Comparison of ENCODE assay signal across 9 cellular contexts in the genomic region with DNA sequence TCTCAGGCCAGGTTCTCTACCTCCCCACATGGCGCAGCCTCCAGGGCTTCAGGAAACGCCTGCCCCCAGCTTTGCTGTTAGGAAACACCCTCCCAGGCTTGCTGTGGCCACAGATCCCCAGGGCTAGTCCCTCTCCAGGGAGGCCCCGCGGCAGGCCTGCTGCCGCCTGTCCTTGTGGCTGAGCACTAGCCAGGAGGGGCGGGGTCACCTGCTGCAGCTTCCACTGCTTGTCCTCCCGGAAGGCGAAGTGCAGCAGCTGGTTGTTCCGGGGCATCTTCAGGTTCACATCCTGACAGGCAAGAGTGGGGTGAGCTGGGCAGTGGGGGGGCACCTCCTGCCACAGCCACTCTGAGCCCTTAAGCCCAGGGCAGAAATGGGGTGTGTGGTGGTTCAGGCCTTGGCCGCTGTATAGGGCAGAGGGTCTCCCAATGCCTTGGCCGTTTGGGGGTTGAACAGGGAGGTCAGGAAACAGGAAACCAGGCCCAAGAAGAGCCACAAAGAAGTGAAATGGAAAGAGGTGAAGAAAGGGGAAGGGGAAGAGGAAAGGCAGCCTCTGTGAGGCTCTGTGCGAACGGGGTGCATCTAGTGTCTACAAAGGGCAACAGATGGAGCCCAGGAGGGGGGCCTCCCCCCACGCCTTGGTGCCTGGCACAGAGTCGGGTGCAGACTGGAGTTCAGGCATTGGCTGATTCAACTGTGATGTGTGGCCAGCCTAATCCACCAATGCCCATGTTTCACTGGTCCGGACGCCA. TPM values are rescaled to one million over a fixed set of nuclear protein-coding genes. Genes with fewer than 3 reads are reported as not detected.
DNase-seq lines count a peak whose midpoint lies in the region; ATAC-seq and TF ChIP-seq lines count a peak whose summit lies in the region.
"Had no signal": no experiment of that assay in that cellular context is flagged by ENCODE, and none has a peak within 500 bp of the region (broad histone marks: within the 10 kb centered on the region; RNA-seq: fewer than 3 reads in every experiment).

No MANE protein-coding gene starts in this region.

- TF ChIP-seq CTCF in GM10266 (IDR thresholded peaks at IDR 0.05; ENCODE audit: control insufficient read depth, insufficient read depth, low read depth, missing control alignments), result no peak
- no peak for TF ChIP-seq CTCF in chondrocyte (IDR thresholded peaks at IDR 0.05)

- no peaks in the 10 kb centered on the region for H3K9me3 Mint-ChIP-seq in chondrocyte (ENCODE audit: low read depth)
- H3K9me3 Mint-ChIP-seq in naive thymus-derived CD8-positive, alpha-beta T cell, result no peaks in the 10 kb centered on the region

- H3K4me3 Mint-ChIP-seq in chondrocyte (ENCODE audit: unreplicated experiment), result peak overlapping the region; percentile 25
- H3K4me3 Mint-ChIP-seq in naive thymus-derived CD8-positive, alpha-beta T cell, result peak overlapping the region; percentile 36 to 81 (median 54)

- H3K27ac Mint-ChIP-seq in chondrocyte (ENCODE audit: unreplicated experiment), result no peak overlapping the region
- peak overlapping the region in 8 of 10 donors; percentile 51 to 95 (median 70) for H3K27ac Mint-ChIP-seq in naive thymus-derived CD8-positive, alpha-beta T cell

- no peaks in the 10 kb centered on the region for H3K27me3 Mint-ChIP-seq in chondrocyte (ENCODE audit: low read depth)
- no peaks in the 10 kb centered on the region for H3K27me3 Mint-ChIP-seq in naive thymus-derived CD8-positive, alpha-beta T cell

- ATAC-seq in naive thymus-derived CD8-positive, alpha-beta T cell, result no peak
- no peak for ATAC-seq in GM19395 (IDR thresholded peaks at IDR 0.05; ENCODE audit: unreplicated experiment)
- ATAC-seq in HG03378 (IDR thresholded peaks at IDR 0.05; ENCODE audit: unreplicated experiment), result no peak

- DNase-seq in GM10266 (ENCODE audit: extremely low spot score), result peak; percentile 78
- peak; percentile 83 for DNase-seq in NCI-H2171 treated with DMSO at 0.1 percent for 48 hours (lab: John Stamatoyannopoulos, UW)
- DNase-seq in chondrocyte (ENCODE audit: low spot score), result no peak
- DNase-seq in naive thymus-derived CD8-positive, alpha-beta T cell, result no peak
- DNase-seq in kidney glomerular epithelial cell (lab: John Stamatoyannopoulos, UW), result no peak

- H3K36me3 Mint-ChIP-seq in chondrocyte (ENCODE audit: low read depth), result peaks cover 9% of the 10 kb centered on the region
- peaks cover 0 to 15% (median 5%) of the 10 kb centered on the region in 3 donors for H3K36me3 Mint-ChIP-seq in naive thymus-derived CD8-positive, alpha-beta T cell

- POLR2A ChIA-PET in naive thymus-derived CD8-positive, alpha-beta T cell (lab: Charles Lee), result interaction anchor here (0.6 to 2.7 kb wide), 4 partner anchors 8 to 136 kb away, joined by 3 to 10 read pairs (median 4); no protein-coding TSS in a partner anchor

- peaks cover 25% of the 10 kb centered on the region for H3K4me1 Mint-ChIP-seq in chondrocyte (ENCODE audit: low read depth)
- H3K4me1 Mint-ChIP-seq in naive thymus-derived CD8-positive, alpha-beta T cell, result peaks cover 7 to 22% (median 13%) of the 10 kb centered on the region in 4 donors

RNA-seq across cellular contexts. Expression of gene ROGDI, which starts 2.0 kb away (rescaled TPM):
- total RNA-seq in chondrocyte, result 24.9 to 37.6 TPM (median 35.6 TPM) in 3 replicates
- 10 to 100 TPM; 11.2 to 12.5 TPM for total RNA-seq in naive thymus-derived CD8-positive, alpha-beta T cell
- 10 to 100 TPM in 2 of 3 donors, 1 to 10 TPM in 1; 7.8 to 12.6 (median 11.8) TPM for polyA plus RNA-seq in naive thymus-derived CD8-positive, alpha-beta T cell

RNA-seq across cellular contexts. Expression of gene SMIM22, which starts 5.3 kb away (rescaled TPM):
- not detected in 3 replicates for total RNA-seq in chondrocyte
- total RNA-seq in naive thymus-derived CD8-positive, alpha-beta T cell, result not detected
- polyA plus RNA-seq in naive thymus-derived CD8-positive, alpha-beta T cell, result not detected
- total RNA-seq: NCI-H460 had no signal

RNA-seq across cellular contexts. Expression of gene SEPTIN12, which starts 12.3 kb away (rescaled TPM):
- total RNA-seq in chondrocyte, result not detected in 3 replicates
- total RNA-seq in naive thymus-derived CD8-positive, alpha-beta T cell, result not detected
- polyA plus RNA-seq in naive thymus-derived CD8-positive, alpha-beta T cell, result not detected
- total RNA-seq: NCI-H460, urinary bladder had no signal
- polyA plus RNA-seq: urinary bladder had no signal

RNA-seq across cellular contexts. Expression of gene ZNF500, which starts 33.5 kb away (rescaled TPM):
- total RNA-seq in chondrocyte, result 13.1 to 16.2 TPM (median 14.7 TPM) in 3 replicates
- total RNA-seq in naive thymus-derived CD8-positive, alpha-beta T cell, result 10 to 100 TPM; 29.1 to 34.7 TPM
- 10 to 100 TPM; 14.3 to 17.3 (median 16.8) TPM for polyA plus RNA-seq in naive thymus-derived CD8-positive, alpha-beta T cell

RNA-seq across cellular contexts. Expression of gene GLYR1, which starts 46.6 kb away (rescaled TPM):
- total RNA-seq in chondrocyte, result 56.8 to 78.7 TPM (median 58.9 TPM) in 3 replicates
- total RNA-seq in naive thymus-derived CD8-positive, alpha-beta T cell, result 100 to 1,000 TPM; 111 to 112 TPM
- polyA plus RNA-seq in naive thymus-derived CD8-positive, alpha-beta T cell, result 10 to 100 TPM; 29.7 to 39.6 (median 38.1) TPM

Comparison
In these comparisons a context has a peak if more than half of its experiments do, and no peak if none do; other contexts are left out.
1. DNase-seq: peak in GM10266 (single experiment) and NCI-H2171 treated with DMSO at 0.1 percent for 48 hours (single experiment); none in chondrocyte (single experiment), naive thymus-derived CD8-positive, alpha-beta T cell (0 of 10) and kidney glomerular epithelial cell (single experiment).